17 cellular contexts compared by ENCODE assay signal in the genomic region with DNA sequence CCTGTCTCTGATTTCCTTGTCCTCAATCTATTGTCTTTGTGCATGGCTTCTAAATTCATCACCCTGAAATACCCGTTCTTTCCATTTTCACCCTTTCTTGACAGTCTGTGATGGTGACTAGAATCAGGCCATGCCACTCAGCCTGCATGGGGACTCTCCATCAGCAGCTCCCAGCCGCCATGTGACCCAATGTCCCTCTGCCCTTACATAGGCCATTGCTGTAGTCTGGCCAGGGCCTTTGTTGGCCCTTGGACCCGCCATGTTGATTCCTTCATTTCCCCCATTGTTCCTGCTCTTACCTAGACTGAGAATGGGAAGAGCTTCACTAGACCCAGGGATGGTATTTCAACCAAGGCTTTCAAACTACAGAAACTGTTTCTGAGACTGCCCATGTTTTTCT. TPM values are rescaled to one million over a fixed set of nuclear protein-coding genes. Genes with fewer than 3 reads are reported as not detected.
DNase-seq lines count a peak whose midpoint lies in the region; ATAC-seq and TF ChIP-seq lines count a peak whose summit lies in the region.
"Had no signal": no experiment of that assay in that cellular context is flagged by ENCODE, and none has a peak within 500 bp of the region (broad histone marks: within the 10 kb centered on the region; RNA-seq: fewer than 3 reads in every experiment).

No MANE protein-coding gene starts in this region.

- H3K4me1 ChIP-seq in trophoblast cell (ENCODE audit: control insufficient read depth in 1 of 2, insufficient read depth in 2 of 2, low read length in 2 of 2), result peaks cover 13 to 17% of the 10 kb centered on the region in 2 experiments

- no peaks in the 10 kb centered on the region for H3K79me1 ChIP-seq in trophoblast cell (ENCODE audit: low read length)

- intact Hi-C loops in natural killer cell (cut with micrococcal nuclease), result no loop called here

- H3K9ac ChIP-seq in trophoblast cell (ENCODE audit: low read length), result no peak overlapping the region
- H3K9ac ChIP-seq: BLaER1 had no signal

- no peak overlapping the region for H3K4me2 ChIP-seq in trophoblast cell (ENCODE audit: low read length)
- H3K4me2 ChIP-seq: BLaER1 had no signal

- peaks cover 0 to 2% of the 10 kb centered on the region in 2 experiments for H3K36me3 ChIP-seq in trophoblast cell (ENCODE audit: control insufficient read depth in 1 of 2, insufficient read depth in 2 of 2, low read length in 2 of 2)
- H3K36me3 ChIP-seq: BLaER1 had no signal

- H3K4me1 Mint-ChIP-seq in natural killer cell treated with Interleukin-12 subunit alpha and Interleukin-12 subunit beta and Interleukin-15 and Interleukin-18, amount 100 ng/mL, for 72 hours (ENCODE audit: low read depth in 2 of 2), result no peaks in the 10 kb centered on the region
- no peaks in the 10 kb centered on the region for H3K4me1 Mint-ChIP-seq in natural killer cell
- H3K4me1 Mint-ChIP-seq: CD14-positive monocyte; CD4-positive, alpha-beta memory T cell had no signal

- H3K27me3 Mint-ChIP-seq in natural killer cell treated with Interleukin-12 subunit alpha and Interleukin-12 subunit beta and Interleukin-15 and Interleukin-18, amount 100 ng/mL, for 72 hours, result peaks cover 0 to 3% of the 10 kb centered on the region in 2 donors
- peaks cover 0 to 3% of the 10 kb centered on the region in 2 donors for H3K27me3 Mint-ChIP-seq in natural killer cell (ENCODE audit: low read depth in 2 of 2)

- H2BK5ac ChIP-seq in trophoblast cell (ENCODE audit: low read depth, low read length, poor library complexity), result no peak overlapping the region

- no peaks in the 10 kb centered on the region for H3K9me3 Mint-ChIP-seq in natural killer cell treated with Interleukin-12 subunit alpha and Interleukin-12 subunit beta and Interleukin-15 and Interleukin-18, amount 100 ng/mL, for 72 hours
- H3K9me3 Mint-ChIP-seq in natural killer cell, result no peaks in the 10 kb centered on the region

- H3K14ac ChIP-seq in trophoblast cell (ENCODE audit: low read length), result no peak overlapping the region

- H3K27me3 ChIP-seq in trophoblast cell (ENCODE audit: insufficient read depth, low read length), result no peaks in the 10 kb centered on the region
- H3K27me3 ChIP-seq: BLaER1 had no signal

- no peaks in the 10 kb centered on the region for H3K36me3 Mint-ChIP-seq in natural killer cell treated with Interleukin-12 subunit alpha and Interleukin-12 subunit beta and Interleukin-15 and Interleukin-18, amount 100 ng/mL, for 72 hours
- H3K36me3 Mint-ChIP-seq in natural killer cell, result no peaks in the 10 kb centered on the region
- H3K36me3 Mint-ChIP-seq: CD14-positive monocyte; CD4-positive, alpha-beta memory T cell had no signal

- no peak overlapping the region for H3K27ac ChIP-seq in trophoblast cell (ENCODE audit: low read depth, low read length)
- H3K27ac ChIP-seq: BLaER1 had no signal

- no peak overlapping the region for H4K8ac ChIP-seq in trophoblast cell (ENCODE audit: low read depth, low read length)

- H3K9me3 ChIP-seq in trophoblast cell (ENCODE audit: insufficient read depth, low read depth, low read length), result no peaks in the 10 kb centered on the region

- H3K18ac ChIP-seq in trophoblast cell (ENCODE audit: low read length), result no peak overlapping the region

- DNase-seq in natural killer cell treated with Interleukin-12 subunit alpha and Interleukin-12 subunit beta and Interleukin-15 and Interleukin-18, amount 100 ng/mL, for 72 hours (ENCODE audit: low spot score), result peak; percentile 53
- DNase-seq in natural killer cell (no peak), mesenteric fat pad (ENCODE audit: low spot score) (peak; percentile 57), trophoblast cell (no peak), GF-D8 (lab: John Stamatoyannopoulos, UW) (no peak)
- DNase-seq: 8988T; CD4-positive, alpha-beta memory T cell; DMS153; DMS79; GDM1; H9; IMR-90 had no signal

- H2BK120ac ChIP-seq in trophoblast cell (ENCODE audit: insufficient read depth, low read length, poor library complexity), result no peak overlapping the region

- H3K4me3 Mint-ChIP-seq in natural killer cell treated with Interleukin-12 subunit alpha and Interleukin-12 subunit beta and Interleukin-15 and Interleukin-18, amount 100 ng/mL, for 72 hours, result no peak overlapping the region
- no peak overlapping the region for H3K4me3 Mint-ChIP-seq in natural killer cell
- H3K4me3 Mint-ChIP-seq: CD14-positive monocyte; CD4-positive, alpha-beta memory T cell; H9 had no signal

- peaks cover 2% of the 10 kb centered on the region for H3K79me2 ChIP-seq in trophoblast cell (ENCODE audit: control insufficient read depth, insufficient read depth, low read length, poor library complexity)

- H3K23ac ChIP-seq in trophoblast cell (ENCODE audit: low read length), result no peak overlapping the region

- no peak overlapping the region for H2AFZ ChIP-seq in trophoblast cell (ENCODE audit: insufficient read depth, low read length, poor library complexity)

- no peak overlapping the region for H3K27ac Mint-ChIP-seq in natural killer cell treated with Interleukin-12 subunit alpha and Interleukin-12 subunit beta and Interleukin-15 and Interleukin-18, amount 100 ng/mL, for 72 hours
- H3K27ac Mint-ChIP-seq in natural killer cell, result no peak overlapping the region
- H3K27ac Mint-ChIP-seq: CD14-positive monocyte; CD4-positive, alpha-beta memory T cell had no signal

- TF ChIP-seq CTCF in natural killer cell (IDR thresholded peaks at IDR 0.05), result no peak

- no CpG with 5 or more reads among the region's 3 CpGs for WGBS in trophoblast cell (ENCODE audit: extremely low coverage, insufficient coverage, insufficient read length)

- no peak overlapping the region for H2AK5ac ChIP-seq in trophoblast cell (ENCODE audit: low read length)

- H3K4ac ChIP-seq in trophoblast cell (ENCODE audit: low read depth, low read length), result no peak overlapping the region

- H2BK12ac ChIP-seq in trophoblast cell (ENCODE audit: low read length), result no peak overlapping the region

- H4K91ac ChIP-seq in trophoblast cell (ENCODE audit: low read depth, low read length), result no peak overlapping the region

- H4K12ac ChIP-seq in trophoblast cell (ENCODE audit: low read depth, low read length), result no peak overlapping the region

- no peak for ATAC-seq in natural killer cell treated with Interleukin-12 subunit alpha and Interleukin-12 subunit beta and Interleukin-15 and Interleukin-18, amount 100 ng/mL, for 72 hours
- ATAC-seq in natural killer cell (no peak), HG03342 (IDR thresholded peaks at IDR 0.05; ENCODE audit: unreplicated experiment) (no peak), HG03175 (IDR thresholded peaks at IDR 0.05; ENCODE audit: unreplicated experiment) (no peak)

- peak overlapping the region; percentile 4 for H3K4me3 ChIP-seq in trophoblast cell (ENCODE audit: low read depth, low read length)
- H3K4me3 ChIP-seq: BLaER1 had no signal

RNA-seq across cellular contexts. Expression of gene SPSB4, which starts 45.8 kb away (rescaled TPM):
- not detected for total RNA-seq in natural killer cell treated with Interleukin-12 subunit alpha and Interleukin-12 subunit beta and Interleukin-15 and Interleukin-18, amount 100 ng/mL, for 72 hours
- total RNA-seq in natural killer cell, result not detected
- total RNA-seq in mesenteric fat pad, result 1.1 TPM
- polyA plus RNA-seq in trophoblast cell (2013), result 19.8 and 20.9 TPM in 2 replicates
- total RNA-seq: CD4-positive, alpha-beta memory T cell; IMR-90 had no signal
- polyA plus RNA-seq: AG04450; CD14-positive monocyte; CD4-positive, alpha-beta memory T cell; IMR-90 had no signal

Comparison
In these comparisons a context has a peak if more than half of its experiments do, and no peak if none do; other contexts are left out.
1. DNase-seq: peak in natural killer cell treated with Interleukin-12 subunit alpha and Interleukin-12 subunit beta and Interleukin-15 and Interleukin-18, amount 100 ng/mL, for 72 hours (single experiment) and mesenteric fat pad (single experiment); none in natural killer cell (single experiment), trophoblast cell (0 of 2) and GF-D8 (single experiment).